ENCODE assay signal across 8 cellular contexts in genomic region chr9:129174724-129175514, GRCh38. TPM values are rescaled to one million over a fixed set of nuclear protein-coding genes. Genes with fewer than 3 reads are reported as not detected.
A peak's percentile ranks its signal among the peaks of the same experiment; 100 is the strongest.
DNase-seq lines count a peak whose midpoint lies in the region; ATAC-seq and TF ChIP-seq lines count a peak whose summit lies in the region.

No MANE protein-coding gene starts in this region.

- no peaks in the 10 kb centered on the region for H3K27me3 Mint-ChIP-seq in Calu3 (ENCODE audit: unreplicated experiment)

- TF ChIP-seq POLR2A in sigmoid colon (IDR thresholded peaks at IDR 0.05) = peak in 1 of 2 donors; percentile 48

- intact Hi-C loops in Calu3 (cut with micrococcal nuclease; ENCODE audit: unreplicated experiment) = loop anchor here (5.0 to 10.0 kb wide), 3 partner anchors 33 to 440 kb away; no protein-coding TSS in a partner anchor
- intact Hi-C loops in sigmoid colon (cut with DNase I) = loop anchor here (1.0 to 5.0 kb wide), 6 partner anchors 82 to 435 kb away; no protein-coding TSS in a partner anchor

- DNase-seq in Calu3 (peak; percentile 57), caudate nucleus (lab: John Stamatoyannopoulos, UW) (peak in 50 of 61 donors; percentile 25 to 84 (median 54)), inferior parietal cortex (ENCODE audit: extremely low spot score) (peak; percentile 54), sigmoid colon (peak; percentile 96)

- peaks cover 16% of the 10 kb centered on the region for H3K4me1 Mint-ChIP-seq in Calu3 (ENCODE audit: low read depth, unreplicated experiment)

- TF ChIP-seq CTCF in Calu3 (IDR thresholded peaks at IDR 0.05; ENCODE audit: unreplicated experiment) (no peak), SU-DHL-6 (IDR thresholded peaks at IDR 0.05; ENCODE audit: insufficient read depth, low read length, poor library complexity, severe bottlenecking) (no peak), sigmoid colon (IDR thresholded peaks at IDR 0.05) (no peak)

- H3K9me2 ChIP-seq in SU-DHL-6 (replicated peaks; ENCODE audit: insufficient read depth, low read length) = no peaks in the 10 kb centered on the region

- peak overlapping the region; percentile 66 for H2AFZ ChIP-seq in SU-DHL-6 (ENCODE audit: low read depth, low read length, severe bottlenecking)

- H3K9me3 ChIP-seq in HUES48 (ENCODE audit: control insufficient read depth, insufficient read depth, low read length) (no peaks in the 10 kb centered on the region), SU-DHL-6 (ENCODE audit: insufficient read depth, low read length) (no peaks in the 10 kb centered on the region), sigmoid colon (no peaks in the 10 kb centered on the region)

- H3K27me3 ChIP-seq in HUES48 (ENCODE audit: control insufficient read depth, insufficient read depth, low read length) (peaks cover 82% of the 10 kb centered on the region), SU-DHL-6 (ENCODE audit: low read length) (no peaks in the 10 kb centered on the region), sigmoid colon (no peaks in the 10 kb centered on the region)

- H4K20me1 ChIP-seq in SU-DHL-6 (ENCODE audit: low read depth, low read length) = no peaks in the 10 kb centered on the region

- no peaks in the 10 kb centered on the region for H3K9me3 Mint-ChIP-seq in Calu3 (ENCODE audit: low read depth, unreplicated experiment)

- H3K4me2 ChIP-seq in SU-DHL-6 (ENCODE audit: low read depth, low read length, poor library complexity, severe bottlenecking) = peak overlapping the region; percentile 70

- H3K79me2 ChIP-seq in SU-DHL-6 (ENCODE audit: insufficient read depth, low read length) = no peaks in the 10 kb centered on the region

- H3K4me1 ChIP-seq in HUES48 (ENCODE audit: control insufficient read depth, insufficient read depth, low read length) = peaks cover 14% of the 10 kb centered on the region
- H3K4me1 ChIP-seq in sigmoid colon = peaks cover 0 to 39% (median 25%) of the 10 kb centered on the region in 4 donors

- WGBS in sigmoid colon, 2 donors = 1% methylated on average over 53 of the region's 53 CpGs

- H3K36me3 ChIP-seq in HUES48 (ENCODE audit: control insufficient read depth, insufficient read depth, low read length) (no peaks in the 10 kb centered on the region), SU-DHL-6 (ENCODE audit: low read length) (no peaks in the 10 kb centered on the region), sigmoid colon (no peaks in the 10 kb centered on the region)

- no TSS peak for BruUV-seq in Calu3 (replicated peaks; lab: Mats Ljungman, UMichigan)

- no peak for ATAC-seq in GM21381 (IDR thresholded peaks at IDR 0.05; ENCODE audit: unreplicated experiment)
- no peak for ATAC-seq in GM18867 (IDR thresholded peaks at IDR 0.05; ENCODE audit: unreplicated experiment)

- peaks cover 3% of the 10 kb centered on the region; the same call in 1 of the 2 replicates for H3F3A ChIP-seq in SU-DHL-6 (ENCODE audit: insufficient read depth)

- TF ChIP-seq EP300 in sigmoid colon (IDR thresholded peaks at IDR 0.05) = no peak

- H3K4me3 ChIP-seq in HUES48 (ENCODE audit: low read depth, low read length) (peak overlapping the region; percentile 72), SU-DHL-6 (ENCODE audit: insufficient read depth, low read length, poor library complexity, severe bottlenecking) (peak overlapping the region; percentile 52), sigmoid colon (peak overlapping the region; percentile 80 to 96 (median 93))

- CTCF ChIA-PET in Calu3 (lab: Charles Lee) = interaction anchor here (0.6 to 2.3 kb wide), 10 partner anchors 11 to 449 kb away, joined by 3 to 19 read pairs (median 4); no protein-coding TSS in a partner anchor

- peak overlapping the region; percentile 37 for H3K27ac Mint-ChIP-seq in Calu3 (ENCODE audit: unreplicated experiment)

- H3K4me3 Mint-ChIP-seq in Calu3 (ENCODE audit: low read depth, unreplicated experiment) = peak overlapping the region; percentile 94

- H3K27ac ChIP-seq in HUES48 (ENCODE audit: low read depth, low read length) (peak overlapping the region; percentile 59), SU-DHL-6 (ENCODE audit: low read depth, low read length) (no peak overlapping the region), caudate nucleus (ENCODE audit: low read depth, low read length) (peak overlapping the region; percentile 97), sigmoid colon (peak overlapping the region; percentile 97 to 99 (median 98))

- H3K9ac ChIP-seq in HUES48 (ENCODE audit: low read depth, low read length) (0 out of 2 replicates have a peak overlapping the region, but pooled peaks have one; percentile 25), SU-DHL-6 (ENCODE audit: low read length) (0 out of 2 replicates have a peak overlapping the region, but pooled peaks have one; percentile 40)

- H3K36me3 Mint-ChIP-seq in Calu3 (ENCODE audit: insufficient read depth, unreplicated experiment) = peaks cover 60% of the 10 kb centered on the region

RNA-seq across cellular contexts. Expression of gene IER5L, which starts 3.1 kb away (rescaled TPM):
- total RNA-seq in Calu3 (2022) (53.1 and 60.3 TPM in 2 replicates), sigmoid colon (10 to 100 TPM in 2 of 4 donors, 1 to 10 TPM in 2; 4.4 to 17.4 (median 10.2) TPM)
- polyA plus RNA-seq in sigmoid colon = 1 to 10 TPM; 2.3 to 6.7 (median 6.0) TPM
